ENCODE assay signal across 20 cellular contexts in the genomic region with DNA sequence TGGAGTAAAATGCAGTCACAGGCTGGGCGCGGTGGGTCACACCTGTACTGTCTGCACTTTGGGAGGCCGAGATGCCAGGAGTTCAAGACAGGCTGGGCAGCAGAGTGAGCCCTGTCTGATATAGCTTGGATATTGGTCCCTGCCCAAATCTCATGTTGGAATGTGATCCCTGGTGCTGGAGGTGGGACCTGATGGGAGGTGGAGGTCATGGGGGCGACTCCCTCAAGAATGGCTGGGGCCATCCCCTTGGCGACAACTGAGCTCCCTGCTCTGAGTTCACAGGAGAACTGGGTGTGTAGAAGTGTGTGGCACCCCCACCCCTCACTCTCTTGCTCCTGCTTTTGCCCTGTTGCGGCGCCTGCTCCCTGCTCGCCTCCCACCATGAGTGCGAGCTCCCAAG. TPM values are rescaled to one million over a fixed set of nuclear protein-coding genes. Genes with fewer than 3 reads are reported as not detected.
DNase-seq lines count a peak whose midpoint lies in the region; ATAC-seq, FAIRE-seq and TF ChIP-seq lines count a peak whose summit lies in the region.
"Had no signal": no experiment of that assay in that cellular context is flagged by ENCODE, and none has a peak within 500 bp of the region (broad histone marks: within the 10 kb centered on the region; RNA-seq: fewer than 3 reads in every experiment).

No MANE protein-coding gene starts in this region.

- H2BK5ac ChIP-seq in IMR-90 (ENCODE audit: low read depth, low read length, poor library complexity, severe bottlenecking) (no peak overlapping the region), H1 (ENCODE audit: low read depth, low read length) (no peak overlapping the region)

- intact Hi-C loops in IMR-90 (cut with micrococcal nuclease), result no loop called here

- peak overlapping the region; percentile 76 for H2AK9ac ChIP-seq in IMR-90 (replicated peaks; ENCODE audit: low read depth, low read length, poor library complexity)

- no peak for TF ChIP-seq EP300 in A549 (IDR thresholded peaks at IDR 0.05)
- no peak for TF ChIP-seq EP300 in H1 (IDR thresholded peaks at IDR 0.05; ENCODE audit: borderline replicate concordance in 1 of 2, low read depth in 2 of 2, low read length in 2 of 2)

- H3K9me3 ChIP-seq in A549, result no peaks in the 10 kb centered on the region
- H3K9me3 ChIP-seq in IMR-90 (ENCODE audit: control insufficient read depth, insufficient read depth, low read length), result peaks cover 2% of the 10 kb centered on the region; the same call in 1 of the 2 replicates
- no peaks in the 10 kb centered on the region for H3K9me3 ChIP-seq in H1 (ENCODE audit: insufficient read depth in 2 of 2, low read depth in 1 of 2, low read length in 1 of 2)
- no peaks in the 10 kb centered on the region for H3K9me3 ChIP-seq in osteoblast (ENCODE audit: low read depth, low read length)
- H3K9me3 ChIP-seq: HAP-1 had no signal

- no peak overlapping the region for H2AK5ac ChIP-seq in IMR-90 (ENCODE audit: low read depth, low read length)
- no peak overlapping the region for H2AK5ac ChIP-seq in H1 (ENCODE audit: low read depth, low read length)

- H3K14ac ChIP-seq in IMR-90 (replicated peaks; ENCODE audit: low read depth, low read length), result no peak overlapping the region
- H3K14ac ChIP-seq in H1 (ENCODE audit: insufficient read length), result no peak overlapping the region

- no peak overlapping the region for H2BK15ac ChIP-seq in IMR-90 (ENCODE audit: low read depth, low read length)
- no peak overlapping the region for H2BK15ac ChIP-seq in H1 (ENCODE audit: low read length)

- H4K20me1 ChIP-seq in IMR-90 (ENCODE audit: insufficient read depth, low read length) (no peaks in the 10 kb centered on the region), H1 (replicated peaks in 1 of 2; ENCODE audit: control insufficient read depth in 1 of 2, insufficient read depth in 2 of 2, low read length in 2 of 2) (no peaks in the 10 kb centered on the region), osteoblast (ENCODE audit: insufficient read depth, low read length) (no peaks in the 10 kb centered on the region)

- no peak for TF ChIP-seq CTCF in A549 (IDR thresholded peaks at IDR 0.05)
- TF ChIP-seq CTCF in IMR-90 (conservative IDR thresholded peaks at IDR 0.05; ENCODE audit: low read depth, low read length), result no peak
- no peak for TF ChIP-seq CTCF in H1 (IDR thresholded peaks at IDR 0.05; ENCODE audit: control extremely low read depth in 1 of 3, insufficient read depth in 1 of 3, low read depth in 1 of 3, low read length in 3 of 3)
- no peak for TF ChIP-seq CTCF in osteoblast (IDR thresholded peaks at IDR 0.05; ENCODE audit: extremely low read depth, low read depth, low read length)

- POLR2A ChIA-PET in A549 (lab: Yijun Ruan, JAX) (no interaction called here), IMR-90 (lab: Charles Lee; ENCODE audit: unreplicated experiment) (no interaction called here), H1 (lab: Charles Lee; ENCODE audit: partially characterized antibody) (interaction anchor here (0.8 kb wide), 1 partner anchor 11 kb away, joined by 3 read pairs; a partner anchor contains a TSS)

- no peak for ATAC-seq in A549
- no peak for ATAC-seq in IMR-90 (ENCODE audit: low read depth)
- no peak for ATAC-seq in HG02759 (IDR thresholded peaks at IDR 0.05; ENCODE audit: unreplicated experiment)

- H3K9me1 ChIP-seq in IMR-90 (ENCODE audit: insufficient read depth, low read length), result no peaks in the 10 kb centered on the region

- H4K8ac ChIP-seq in IMR-90 (ENCODE audit: low read depth in 2 of 2, low read length in 2 of 2), result no peak overlapping the region
- H4K8ac ChIP-seq in H1 (ENCODE audit: extremely low read depth, insufficient read depth, low read length), result no peak overlapping the region

- H3K56ac ChIP-seq in IMR-90 (ENCODE audit: extremely low read depth, insufficient read depth, low read length), result no peak overlapping the region
- H3K56ac ChIP-seq in H1 (replicated peaks; ENCODE audit: insufficient read length, low read depth, low read length), result no peak overlapping the region

- no peak overlapping the region for H3K4me3 ChIP-seq in A549
- H3K4me3 ChIP-seq in IMR-90 (ENCODE audit: insufficient read depth, low read depth, low read length), result no peak overlapping the region
- H3K4me3 ChIP-seq in H1 (ENCODE audit: extremely low read depth in 1 of 4, insufficient read depth in 2 of 4, low read depth in 3 of 4, low read length in 4 of 4), result no peak overlapping the region
- no peak overlapping the region for H3K4me3 ChIP-seq in osteoblast (ENCODE audit: insufficient read depth, low read length)
- H3K4me3 ChIP-seq: GM23248, HAP-1 had no signal

- H3K27ac ChIP-seq in A549 (peak overlapping the region; percentile 36 to 80; a peak in 4 of 6 replicates), IMR-90 (ENCODE audit: insufficient read depth, low read length) (no peak overlapping the region), H1 (ENCODE audit: low read depth, low read length) (no peak overlapping the region), osteoblast (ENCODE audit: low read depth, low read length) (no peak overlapping the region)
- H3K27ac ChIP-seq: GM23248 had no signal

- 0 out of 2 replicates have a peak overlapping the region, but pooled peaks have one; percentile 17 for H2BK12ac ChIP-seq in H1 (ENCODE audit: low read depth, low read length)

- CTCF ChIA-PET in A549 (lab: Yijun Ruan, JAX) (interaction anchor here (0.7 kb wide), 1 partner anchor 21 kb away, joined by 3 read pairs; no protein-coding TSS in a partner anchor), IMR-90 (lab: Yijun Ruan, JAX) (no interaction called here), H1 (lab: Charles Lee; ENCODE audit: partially characterized antibody) (interaction anchor here (1.0 to 1.4 kb wide), 2 partner anchors 9 to 20 kb away, joined by 6 read pairs; no protein-coding TSS in a partner anchor)

- 92% methylated on average over 9 of the region's 9 CpGs for whole genome bisulfite sequencing in A549 (ENCODE audit: missing lambda C conversion rate)
- WGBS in IMR-90 (ENCODE audit: extremely low coverage in 2 of 2, insufficient read length in 1 of 2), 2 experiments, result 100% methylated on average over 1 of the region's 9 CpGs; no CpG with 5 or more reads in 1 of the 2 experiments
- 89% methylated on average over 9 of the region's 9 CpGs; no CpG with 5 or more reads in 1 of the 2 experiments for WGBS in H1 (ENCODE audit: extremely low coverage in 1 of 2, insufficient coverage in 1 of 2, insufficient read length in 1 of 2, insufficient replicate concordance in 2 of 2, low coverage in 1 of 2, low lambda C conversion rate in 2 of 2, missing lambda C conversion rate in 1 of 2), 2 experiments

- no peak overlapping the region for H3K4ac ChIP-seq in IMR-90 (ENCODE audit: low read depth, low read length)
- peak overlapping the region; percentile 53 for H3K4ac ChIP-seq in H1 (replicated peaks; ENCODE audit: insufficient read length, low read depth, low read length)

- no peak overlapping the region for H2AFZ ChIP-seq in IMR-90 (replicated peaks; ENCODE audit: low read length, poor library complexity)
- H2AFZ ChIP-seq in H1 (ENCODE audit: low read length), result no peak overlapping the region
- H2AFZ ChIP-seq in osteoblast (ENCODE audit: low read length), result no peak overlapping the region
- H2AFZ ChIP-seq: GM23248 had no signal

- H3K36me3 ChIP-seq in IMR-90 (ENCODE audit: control insufficient read depth, insufficient read depth, low read length) (no peaks in the 10 kb centered on the region), H1 (ENCODE audit: control insufficient read depth in 2 of 4, insufficient read depth in 4 of 4, low read length in 3 of 4) (no peaks in the 10 kb centered on the region), osteoblast (ENCODE audit: insufficient read depth, low read length) (no peaks in the 10 kb centered on the region)
- H3K36me3 ChIP-seq: HAP-1 had no signal

- BruUV-seq in IMR-90 (replicated peaks; lab: Mats Ljungman, UMichigan), result no TSS peak

- no peak for DNase-seq in A549 (ENCODE audit: low read depth in 1 of 2, low spot score in 1 of 2)
- no peak for DNase-seq in IMR-90
- DNase-seq in H1 (ENCODE audit: low read depth in 1 of 2, low spot score in 2 of 2), result no peak
- peak; percentile 32 for DNase-seq in osteoblast (ENCODE audit: insufficient read length, low spot score, missing footprints)
- no peak for DNase-seq in H4 (ENCODE audit: low spot score)
- no peak for DNase-seq in mesenteric fat pad (ENCODE audit: low spot score)
- DNase-seq: 8988T; C1 segment of cervical spinal cord; Calu3; CD4-positive, alpha-beta memory T cell; COR-L47; DMS53; DMS79 treated with DMSO at 0.1 percent for 48 hours; GF-D8; GM23248 had no signal

- H3K4me2 ChIP-seq in A549, result no peak overlapping the region
- no peak overlapping the region for H3K4me2 ChIP-seq in IMR-90 (ENCODE audit: low read depth, low read length)
- no peak overlapping the region for H3K4me2 ChIP-seq in H1 (ENCODE audit: insufficient read depth in 1 of 2, low read depth in 2 of 2, low read length in 2 of 2)
- no peak overlapping the region for H3K4me2 ChIP-seq in osteoblast (ENCODE audit: insufficient read depth, low read length)

- dilution Hi-C loops in IMR-90 (cut with HindIII; ENCODE audit: low sequenced_read_pairs, unreplicated experiment), result no loop called here

- no peak overlapping the region for H3K23ac ChIP-seq in IMR-90 (ENCODE audit: low read depth, low read length)
- no peak overlapping the region for H3K23ac ChIP-seq in H1 (ENCODE audit: insufficient read length)

- H4K91ac ChIP-seq in IMR-90 (ENCODE audit: insufficient read depth, low read depth, low read length) (no peak overlapping the region), H1 (replicated peaks; ENCODE audit: insufficient read length, low read length) (no peak overlapping the region)

- H3K18ac ChIP-seq in IMR-90 (ENCODE audit: low read depth, low read length), result no peak overlapping the region
- H3K18ac ChIP-seq in H1 (ENCODE audit: extremely low read depth, low read length), result no peak overlapping the region

- TF ChIP-seq RAD21 in A549 (conservative IDR thresholded peaks at IDR 0.05 in 1 of 2, IDR thresholded peaks at IDR 0.05 in 1 of 2), result no peak
- TF ChIP-seq RAD21 in IMR-90 (IDR thresholded peaks at IDR 0.05; ENCODE audit: low read length), result no peak
- TF ChIP-seq RAD21 in H1 (IDR thresholded peaks at IDR 0.05 in 1 of 2, conservative IDR thresholded peaks at IDR 0.05 in 1 of 2; ENCODE audit: low read depth in 2 of 2, low read length in 2 of 2), result no peak

- TF ChIP-seq POLR2A in A549 (IDR thresholded peaks at IDR 0.05; ENCODE audit: low read length) (no peak), IMR-90 (IDR thresholded peaks at IDR 0.05; ENCODE audit: low read depth, low read length) (no peak), H1 (IDR thresholded peaks at IDR 0.05; ENCODE audit: control extremely low read depth in 1 of 2, low read depth in 2 of 2, low read length in 2 of 2) (no peak)

- H4K5ac ChIP-seq in IMR-90 (ENCODE audit: low read depth, low read length) (no peak overlapping the region), H1 (ENCODE audit: insufficient read length, low read depth, low read length) (no peak overlapping the region)

- no peak for FAIRE-seq in A549 (lab: Jason Lieb, UNC)
- FAIRE-seq in H1 (lab: Jason Lieb, UNC), result no peak
- FAIRE-seq: GM12891, GM18507, H54 had no signal

- H2BK20ac ChIP-seq in IMR-90 (ENCODE audit: low read depth, low read length) (no peak overlapping the region), H1 (ENCODE audit: low read length) (no peak overlapping the region)

- H3K9ac ChIP-seq in IMR-90 (ENCODE audit: low read depth, low read length) (no peak overlapping the region), H1 (replicated peaks in 1 of 4; ENCODE audit: extremely low read depth in 1 of 4, low read depth in 3 of 4, low read length in 3 of 4) (no peak overlapping the region)
- H3K9ac ChIP-seq: GM23248 had no signal

- in situ Hi-C loops in IMR-90 (cut with MboI; ENCODE audit: low sequenced_read_pairs), result no loop called here

- H3K4me1 ChIP-seq in A549, result peaks cover 16% of the 10 kb centered on the region
- H3K4me1 ChIP-seq in IMR-90 (ENCODE audit: control insufficient read depth, insufficient read depth, low read length), result peaks cover 8% of the 10 kb centered on the region; the same call in 1 of the 2 replicates
- H3K4me1 ChIP-seq in H1 (replicated peaks in 1 of 4; ENCODE audit: control insufficient read depth in 3 of 4, insufficient read depth in 4 of 4, low read length in 3 of 4), result peaks cover 0 to 16% (median 8%) of the 10 kb centered on the region in 4 experiments; a peak in 6 of 7 replicates
- H3K4me1 ChIP-seq in osteoblast (ENCODE audit: insufficient read depth, low read length), result peaks cover 13% of the 10 kb centered on the region

- H3K23me2 ChIP-seq in H1 (ENCODE audit: low read depth, low read length), result no peaks in the 10 kb centered on the region

- H3K27me3 ChIP-seq in IMR-90 (ENCODE audit: control insufficient read depth, insufficient read depth, low read length), result no peaks in the 10 kb centered on the region; the same call in 1 of the 2 replicates
- H3K27me3 ChIP-seq in H1 (replicated peaks in 1 of 4; ENCODE audit: control insufficient read depth in 3 of 4, extremely low read depth in 1 of 4, insufficient read depth in 3 of 4, low read length in 3 of 4), result no peaks in the 10 kb centered on the region
- no peaks in the 10 kb centered on the region for H3K27me3 ChIP-seq in osteoblast (ENCODE audit: insufficient read depth, low read length)

- H3K79me1 ChIP-seq in IMR-90 (ENCODE audit: low read depth in 1 of 2, low read length in 2 of 2) (no peaks in the 10 kb centered on the region), H1 (ENCODE audit: low read depth, low read length) (no peaks in the 10 kb centered on the region)

- no peak overlapping the region for H2BK120ac ChIP-seq in IMR-90 (ENCODE audit: low read depth, low read length)
- H2BK120ac ChIP-seq in H1 (replicated peaks; ENCODE audit: low read depth, low read length), result no peak overlapping the region

- H3K79me2 ChIP-seq in H1 (ENCODE audit: control insufficient read depth in 1 of 2, insufficient read depth in 2 of 2, low read length in 2 of 2) (no peaks in the 10 kb centered on the region), osteoblast (ENCODE audit: insufficient read depth, low read length) (no peaks in the 10 kb centered on the region)

RNA-seq across cellular contexts. Expression of a gene that starts 11.5 kb away (rescaled TPM):
- 252 and 292 TPM in 2 replicates for polyA plus RNA-seq in A549 (2011; rRNA removed)
- polyA plus RNA-seq in A549 (2012; cell fraction: cytosol; rRNA removed), result 331 and 370 TPM in 2 replicates
- polyA plus RNA-seq in A549 (2012; cell fraction: nucleus; rRNA removed), result 322 and 326 TPM in 2 replicates
- 189 to 220 TPM (median 214 TPM) in 3 replicates for polyA plus RNA-seq in A549 (2017; fragmentation: RNase III; extraction: RNeasy Plus Mini Kit Qiagen cat#74134 plus additional on column Dnase treatment)
- 336 and 363 TPM in 2 replicates for polyA minus RNA-seq in A549 (2011; rRNA and poly(A)+ RNA removed)
- 250 and 312 TPM in 2 replicates for total RNA-seq in IMR-90 (2012; rRNA removed)
- polyA plus RNA-seq in IMR-90 (2012; rRNA removed), result 149 and 155 TPM in 2 replicates
- polyA plus RNA-seq in IMR-90 (2012; cell fraction: cytosol; rRNA removed), result 114 and 180 TPM in 2 replicates
- polyA plus RNA-seq in IMR-90 (2012; cell fraction: nucleus; rRNA removed; ENCODE audit: low replicate concordance), result 141 and 208 TPM in 2 replicates
- total RNA-seq in H1 (2021; fragmentation: NEBNext Ultra II Directional; extraction: Animal tissue kit (Norgen Biotek cat#: 25700)), result 112 and 116 TPM in 2 replicates
- 78.0 and 98.0 TPM in 2 replicates for polyA plus RNA-seq in H1 (2011; rRNA removed)
- 101 TPM for polyA plus RNA-seq in H1 (2011; cell fraction: cytosol; rRNA removed)
- polyA plus RNA-seq in H1 (2011; cell fraction: nucleus; rRNA removed), result 89.3 TPM
- polyA plus RNA-seq in H1 (2012, experiment 1 of 2), result 67.6 to 101 TPM (median 96.1 TPM) in 4 replicates
- polyA plus RNA-seq in H1 (2012, experiment 2 of 2), result 57.4 TPM
- polyA plus RNA-seq in H1 (2013, experiment 1 of 2), result 51.4 TPM
- 46.9 TPM for polyA plus RNA-seq in H1 (2013, experiment 2 of 2)
- polyA minus RNA-seq in H1 (2011; rRNA and poly(A)+ RNA removed), result 109 and 120 TPM in 2 replicates
- 67.0 TPM for polyA minus RNA-seq in H1 (2011; cell fraction: cytosol; rRNA and poly(A)+ RNA removed)
- 33.6 TPM for polyA minus RNA-seq in H1 (2011; cell fraction: nucleus; rRNA and poly(A)+ RNA removed)
- 88.4 and 89.4 TPM in 2 replicates for total RNA-seq in osteoblast
- 99.6 and 107 TPM in 2 replicates for total RNA-seq in H4 (2014; rRNA removed; shearing (Covaris generic))
- 261 TPM for total RNA-seq in mesenteric fat pad

RNA-seq across cellular contexts. Expression of a gene that starts 48.1 kb away (rescaled TPM):
- polyA plus RNA-seq in A549 (2011; rRNA removed) (25.4 and 32.5 TPM in 2 replicates), A549 (2017; fragmentation: RNase III; extraction: RNeasy Plus Mini Kit Qiagen cat#74134 plus additional on column Dnase treatment) (31.4 to 32.5 TPM (median 32.4 TPM) in 3 replicates), IMR-90 (2012; rRNA removed) (11.1 and 11.7 TPM in 2 replicates), H1 (2011; rRNA removed) (25.8 and 27.0 TPM in 2 replicates)
- 14.6 and 17.7 TPM in 2 replicates for polyA plus RNA-seq in A549 (2012; cell fraction: cytosol; rRNA removed)
- polyA plus RNA-seq in A549 (2012; cell fraction: nucleus; rRNA removed), result 20.2 and 22.5 TPM in 2 replicates
- 23.1 and 26.2 TPM in 2 replicates for polyA minus RNA-seq in A549 (2011; rRNA and poly(A)+ RNA removed)
- total RNA-seq in IMR-90 (2012; rRNA removed) (16.1 and 21.4 TPM in 2 replicates), osteoblast (17.4 TPM in 2 replicates), mesenteric fat pad (24.3 TPM)
- 6.4 and 7.0 TPM in 2 replicates for polyA plus RNA-seq in IMR-90 (2012; cell fraction: cytosol; rRNA removed)
- polyA plus RNA-seq in IMR-90 (2012; cell fraction: nucleus; rRNA removed; ENCODE audit: low replicate concordance), result 9.0 and 10.9 TPM in 2 replicates
- total RNA-seq in H1 (2021; fragmentation: NEBNext Ultra II Directional; extraction: Animal tissue kit (Norgen Biotek cat#: 25700)), result 96.7 and 97.3 TPM in 2 replicates
- 26.8 TPM for polyA plus RNA-seq in H1 (2011; cell fraction: cytosol; rRNA removed)
- 33.9 TPM for polyA plus RNA-seq in H1 (2011; cell fraction: nucleus; rRNA removed)
- polyA plus RNA-seq in H1 (2012, experiment 1 of 2), result 43.2 to 52.8 TPM (median 48.2 TPM) in 4 replicates
- polyA plus RNA-seq in H1 (2012, experiment 2 of 2), result 12.0 TPM
- 49.1 TPM for polyA plus RNA-seq in H1 (2013, experiment 1 of 2)
- polyA plus RNA-seq in H1 (2013, experiment 2 of 2), result 49.5 TPM
- polyA minus RNA-seq in H1 (2011; rRNA and poly(A)+ RNA removed), result 42.4 and 47.6 TPM in 2 replicates
- 38.3 TPM for polyA minus RNA-seq in H1 (2011; cell fraction: cytosol; rRNA and poly(A)+ RNA removed)
- 28.8 TPM for polyA minus RNA-seq in H1 (2011; cell fraction: nucleus; rRNA and poly(A)+ RNA removed)
- total RNA-seq in H4 (2014; rRNA removed; shearing (Covaris generic)), result 16.2 and 21.7 TPM in 2 replicates

RNA-seq across cellular contexts. Expression of a gene that starts 48.2 kb away (rescaled TPM):
- polyA plus RNA-seq in A549 (2011; rRNA removed), result 2.7 and 3.1 TPM in 2 replicates
- polyA plus RNA-seq in A549 (2012; cell fraction: cytosol; rRNA removed), result 1.5 and 1.6 TPM in 2 replicates
- 0.82 and 1.1 TPM in 2 replicates for polyA plus RNA-seq in A549 (2012; cell fraction: nucleus; rRNA removed)
- 1.7 to 2.3 TPM (median 1.7 TPM) in 3 replicates for polyA plus RNA-seq in A549 (2017; fragmentation: RNase III; extraction: RNeasy Plus Mini Kit Qiagen cat#74134 plus additional on column Dnase treatment)
- 2.0 and 2.1 TPM in 2 replicates for polyA minus RNA-seq in A549 (2011; rRNA and poly(A)+ RNA removed)
- total RNA-seq in IMR-90 (2012; rRNA removed), result 0.83 and 0.90 TPM in 2 replicates
- polyA plus RNA-seq in IMR-90 (2012; rRNA removed), result 0.63 and 0.87 TPM in 2 replicates
- polyA plus RNA-seq in IMR-90 (2012; cell fraction: cytosol; rRNA removed), result 0.54 and 0.87 TPM in 2 replicates
- polyA plus RNA-seq in IMR-90 (2012; cell fraction: nucleus; rRNA removed; ENCODE audit: low replicate concordance), result 0.42 and 0.91 TPM in 2 replicates
- total RNA-seq in H1 (2021; fragmentation: NEBNext Ultra II Directional; extraction: Animal tissue kit (Norgen Biotek cat#: 25700)), result 0.71 and 0.93 TPM in 2 replicates
- 0.51 and 0.52 TPM in 2 replicates for polyA plus RNA-seq in H1 (2011; rRNA removed)
- 0.83 TPM for polyA plus RNA-seq in H1 (2011; cell fraction: cytosol; rRNA removed)
- polyA plus RNA-seq in H1 (2011; cell fraction: nucleus; rRNA removed), result 0.76 TPM
- polyA plus RNA-seq in H1 (2012, experiment 1 of 2), result 0.50 to 0.85 TPM (median 0.63 TPM) in 4 replicates
- 0.30 TPM for polyA plus RNA-seq in H1 (2012, experiment 2 of 2)
- polyA plus RNA-seq in H1 (2013, experiment 1 of 2), result 0.43 TPM
- polyA plus RNA-seq in H1 (2013, experiment 2 of 2), result 0.46 TPM
- polyA minus RNA-seq in H1 (2011; rRNA and poly(A)+ RNA removed), result 0.68 and 1.1 TPM in 2 replicates
- polyA minus RNA-seq in H1 (2011; cell fraction: cytosol; rRNA and poly(A)+ RNA removed), result 1.2 TPM
- 2.4 TPM for polyA minus RNA-seq in H1 (2011; cell fraction: nucleus; rRNA and poly(A)+ RNA removed)
- total RNA-seq in osteoblast, result 1.8 and 2.1 TPM in 2 replicates
- 3.9 and 5.1 TPM in 2 replicates for total RNA-seq in H4 (2014; rRNA removed; shearing (Covaris generic))
- 0.26 TPM for total RNA-seq in mesenteric fat pad

Comparison
In these comparisons a context has a peak if more than half of its experiments do, and no peak if none do; other contexts are left out.
1. H3K27ac ChIP-seq: peak in A549 (2 of 2); none in IMR-90 (single experiment), H1 (single experiment) and osteoblast (single experiment).